Comparison of ENCODE assay signal across 8 cellular contexts in genomic region chr4:51843309-51844156, GRCh38. TPM values are rescaled to one million over a fixed set of nuclear protein-coding genes. Genes with fewer than 3 reads are reported as not detected.
DNase-seq lines count a peak whose midpoint lies in the region; ATAC-seq lines count a peak whose summit lies in the region.

No MANE protein-coding gene starts in this region.

- no peaks in the 10 kb centered on the region for H3K36me3 Mint-ChIP-seq in immature natural killer cell

- peaks cover 9 to 14% (median 9%) of the 10 kb centered on the region in 3 donors for H3K27me3 Mint-ChIP-seq in immature natural killer cell (ENCODE audit: low read depth in 3 of 3)

- no peaks in the 10 kb centered on the region for H3K9me3 Mint-ChIP-seq in immature natural killer cell

- H3K4me3 Mint-ChIP-seq in immature natural killer cell = peak overlapping the region; percentile 83 to 98 (median 94)

- H3K4me1 Mint-ChIP-seq in immature natural killer cell = peaks cover 17 to 45% of the 10 kb centered on the region in 2 donors

- H3K27ac Mint-ChIP-seq in immature natural killer cell = peak overlapping the region; percentile 62 to 94 (median 80)

- DNase-seq in C1 segment of cervical spinal cord (lab: John Stamatoyannopoulos, UW) (peak in 10 of 14 donors; percentile 36 to 95 (median 76)), HT-29 (ENCODE audit: low spot score) (peak; percentile 38), T-helper 2 cell (peak; percentile 22 to 68 (median 44)), T47D (ENCODE audit: low read depth in 1 of 2, low spot score in 1 of 2) (peak; percentile 42 to 74), immature natural killer cell (peak; percentile 32 to 45 (median 33)), NK-92 (lab: John Stamatoyannopoulos, UW; ENCODE audit: unreplicated experiment) (no peak)
- DNase-seq in stimulated activated CD4-positive, alpha-beta T cell treated with anti-CD3 and anti-CD28 coated beads, Interleukin-15, amount 100 ng/mL, for 1 hour (ENCODE audit: low read depth in 1 of 2, low spot score in 1 of 2) = peak; percentile 25 to 47

- peak; percentile 27 for ATAC-seq in GM19372 (IDR thresholded peaks at IDR 0.05; ENCODE audit: low read depth, unreplicated experiment)

- in situ Hi-C loops in T47D (cut with HindIII; ENCODE audit: low pct_unique_long_range_greater_than_20kb, low sequenced_read_pairs) = no loop called here

RNA-seq across cellular contexts. Expression of gene DCUN1D4, which starts 0.6 kb away (rescaled TPM):
- 22.7 and 28.8 TPM in 2 replicates for total RNA-seq in HT-29 (2014; rRNA removed; shearing (Covaris generic))
- polyA plus RNA-seq in immature natural killer cell = 1 to 10 TPM; 3.9 to 7.5 (median 6.7) TPM
